8 cellular contexts compared by ENCODE assay signal in genomic region chr11:9384535-9385287, GRCh38. TPM values are rescaled to one million over a fixed set of nuclear protein-coding genes. Genes with fewer than 3 reads are reported as not detected.
A peak's percentile ranks its signal among the peaks of the same experiment; 100 is the strongest.
DNase-seq lines count a peak whose midpoint lies in the region; ATAC-seq and TF ChIP-seq lines count a peak whose summit lies in the region.

IPO7 (plus strand) TSS chr11:9384652; CDS start chr11:9384764, 112 bp downstream.

- TF ChIP-seq CTCF in endothelial cell (IDR thresholded peaks at IDR 0.05; ENCODE audit: unreplicated experiment) = no peak

- H3K4me3 Mint-ChIP-seq in endothelial cell (ENCODE audit: unreplicated experiment) = peak within 1 kb of the TSS; percentile 96

- DNase-seq in COR-L47 (lab: John Stamatoyannopoulos, UW) (peak; percentile 90), HS-5 (ENCODE audit: low read depth) (peak; percentile 73), NOMO-1 treated with dmso at 0.1 percent for 144 hours (lab: John Stamatoyannopoulos, UW; ENCODE audit: unreplicated experiment) (peak; percentile 84), endothelial cell (ENCODE audit: low spot score) (peak; percentile 78), middle frontal gyrus (ENCODE audit: extremely low spot score, low spot score) (peak; percentile 91)
- peak; percentile 83 for DNase-seq in activated CD8-positive, alpha-beta memory T cell treated with anti-CD3 and anti-CD28 coated beads, Interleukin-2, amount 50 U/mL, for 24 hours (ENCODE audit: extremely low read depth)
- peak; percentile 84 to 86 for DNase-seq in stimulated activated CD8-positive, alpha-beta memory T cell treated with anti-CD3 and anti-CD28 coated beads, Interleukin-2, amount 100 ng/mL, for 48 hours (ENCODE audit: low read depth in 2 of 2)

- H3K27me3 Mint-ChIP-seq in endothelial cell (ENCODE audit: unreplicated experiment) = no peaks in the 10 kb centered on the region

- peaks cover 17% of the 10 kb centered on the region for H3K4me1 Mint-ChIP-seq in endothelial cell (ENCODE audit: unreplicated experiment)

- no peaks in the 10 kb centered on the region for H3K36me3 Mint-ChIP-seq in endothelial cell (ENCODE audit: low read depth, unreplicated experiment)

- H3K9me3 Mint-ChIP-seq in endothelial cell (ENCODE audit: unreplicated experiment) = no peaks in the 10 kb centered on the region

- ATAC-seq in GM19468 (IDR thresholded peaks at IDR 0.05; ENCODE audit: extremely low read depth, unreplicated experiment) = peak; percentile 90

- H3K27ac Mint-ChIP-seq in endothelial cell (ENCODE audit: unreplicated experiment) = peak within 1 kb of the TSS; percentile 84

RNA-seq across cellular contexts. Expression of gene IPO7, which starts in this region (rescaled TPM):
- total RNA-seq in endothelial cell (ENCODE audit: unreplicated experiment) = 106 TPM

Comparison
In these comparisons a context has a peak if more than half of its experiments do, and no peak if none do; other contexts are left out.
1. Peak in every context shown above with its lines: DNase-seq and ATAC-seq.